ENCODE assay signal across 34 cellular contexts in genomic region chr20:9711872-9712271, GRCh38.
"Had no signal": no experiment of that assay in that cellular context is flagged by ENCODE, and none has a peak within 500 bp of the region (broad histone marks: within the 10 kb centered on the region; RNA-seq: fewer than 3 reads in every experiment).

No MANE protein-coding gene starts in this region.

- H3K4me3 ChIP-seq: MG63 had no signal

- H3K9me3 ChIP-seq: MG63 had no signal

- H3K36me3 ChIP-seq: MG63 had no signal

- DNase-seq: Karpas-422, Kasumi-1, MG63, MM.1S, MV-4-11, NCI-H1048, NCI-H1092, NCI-H1092 treated with DMSO at 0.1 percent for 48 hours, NCI-H1105, NCI-H1105 treated with DMSO at 0.1 percent for 48 hours, NCI-H1417, NCI-H1417 treated with DMSO at 0.1 percent for 48 hours, NCI-H1436, NCI-H1436 treated with DMSO at 0.1 percent for 48 hours, NCI-H146, NCI-H1694, NCI-H1694 treated with DMSO at 0.1 percent for 48 hours, NCI-H187, NCI-H187 treated with DMSO at 0.1 percent for 48 hours, NCI-H1930, NCI-H2029, NCI-H2029 treated with DMSO at 0.1 percent for 48 hours, NCI-H2081, NCI-H2081 treated with DMSO at 0.1 percent for 48 hours, NCI-H2107, NCI-H2171, NCI-H2171 treated with DMSO at 0.1 percent for 48 hours, NCI-H2227 treated with DMSO at 0.1 percent for 48 hours, NCI-H226, NCI-H345, NCI-H446, NCI-H446 treated with DMSO at 0.1 percent for 48 hours, NCI-H510A, NCI-H510A treated with DMSO at 0.1 percent for 48 hours had no signal
